ENCODE assay signal across 12 cellular contexts in genomic region chr1:91744973-91745648, GRCh38.
DNase-seq lines count a peak whose midpoint lies in the region; ATAC-seq and TF ChIP-seq lines count a peak whose summit lies in the region.
"Had no signal": no experiment of that assay in that cellular context is flagged by ENCODE, and none has a peak within 500 bp of the region (broad histone marks: within the 10 kb centered on the region; RNA-seq: fewer than 3 reads in every experiment).

No MANE protein-coding gene starts in this region.

- CTCF ChIA-PET in activated CD4-positive, alpha-beta memory T cell treated with anti-CD3 and anti-CD28 coated beads for 36 hours (lab: Charles Lee): no interaction called here

- ATAC-seq in left ventricle myocardium superior (peak; percentile 90), psoas muscle (peak; percentile 72 to 87 (median 84)), GM21576 (IDR thresholded peaks at IDR 0.05; ENCODE audit: unreplicated experiment) (no peak)
- ATAC-seq: activated CD4-positive, CD25-positive, alpha-beta regulatory T cell treated with anti-CD3 and anti-CD28 coated beads, Interleukin-2, amount 50 U/mL, for 24 hours had no signal

- no peak overlapping the region for H3K4me3 Mint-ChIP-seq in activated CD4-positive, alpha-beta memory T cell treated with anti-CD3 and anti-CD28 coated beads for 36 hours
- H3K4me3 Mint-ChIP-seq: CD4-positive, CD25-positive, alpha-beta regulatory T cell had no signal

- intact Hi-C loops in ascending aorta (cut with DNase I): loop anchor here (5.0 kb wide), 2 partner anchors 37 to 178 kb away; no protein-coding TSS in a partner anchor
- intact Hi-C loops in left ventricle myocardium superior (cut with micrococcal nuclease): no loop called here
- intact Hi-C loops in psoas muscle (cut with DNase I): no loop called here
- intact Hi-C loops in colonic mucosa (cut with DNase I): no loop called here
- intact Hi-C loops in activated CD4-positive, alpha-beta memory T cell treated with anti-CD3 and anti-CD28 coated beads for 36 hours (cut with micrococcal nuclease): no loop called here

- H3K4me1 ChIP-seq in ascending aorta (peaks cover 3 to 41% of the 10 kb centered on the region in 2 donors), psoas muscle (peaks cover 33% of the 10 kb centered on the region), colonic mucosa (no peaks in the 10 kb centered on the region)

- TF ChIP-seq CTCF in ascending aorta (IDR thresholded peaks at IDR 0.05) (no peak), psoas muscle (IDR thresholded peaks at IDR 0.05) (peak; percentile 25), colonic mucosa (IDR thresholded peaks at IDR 0.05) (no peak)

- POLR2A ChIA-PET in activated CD4-positive, alpha-beta memory T cell treated with anti-CD3 and anti-CD28 coated beads for 36 hours (lab: Charles Lee): no interaction called here

- H3K27me3 ChIP-seq in ascending aorta (no peaks in the 10 kb centered on the region), psoas muscle (ENCODE audit: insufficient read depth in 3 of 3, low read length in 2 of 3) (no peaks in the 10 kb centered on the region), colonic mucosa (no peaks in the 10 kb centered on the region)
- H3K27me3 ChIP-seq: spleen had no signal

- H3K9me3 Mint-ChIP-seq in activated CD4-positive, alpha-beta memory T cell treated with anti-CD3 and anti-CD28 coated beads for 36 hours: peaks cover 17% of the 10 kb centered on the region

- H3K9me3 ChIP-seq in ascending aorta (no peaks in the 10 kb centered on the region), psoas muscle (no peaks in the 10 kb centered on the region), colonic mucosa (no peaks in the 10 kb centered on the region)

- no peak overlapping the region for H3K9ac ChIP-seq in colonic mucosa (ENCODE audit: low read depth in 2 of 2, low read length in 2 of 2)

- H3K4me3 ChIP-seq in ascending aorta: no peak overlapping the region
- H3K4me3 ChIP-seq in psoas muscle: no peak overlapping the region
- H3K4me3 ChIP-seq in colonic mucosa: no peak overlapping the region
- H3K4me3 ChIP-seq: spleen had no signal

- H3K27me3 Mint-ChIP-seq in activated CD4-positive, alpha-beta memory T cell treated with anti-CD3 and anti-CD28 coated beads for 36 hours: no peaks in the 10 kb centered on the region
- H3K27me3 Mint-ChIP-seq: CD4-positive, CD25-positive, alpha-beta regulatory T cell had no signal

- DNase-seq in DMS79 (lab: John Stamatoyannopoulos, UW) (peak; percentile 52), ascending aorta (ENCODE audit: low spot score in 2 of 2) (peak in 1 of 2 donors; percentile 75), left ventricle myocardium superior (peak; percentile 58), psoas muscle (peak; percentile 60 to 75), colonic mucosa (no peak), NCI-H2227 (lab: John Stamatoyannopoulos, UW; ENCODE audit: unreplicated experiment) (no peak)
- no peak for DNase-seq in activated CD4-positive, alpha-beta memory T cell treated with anti-CD3 and anti-CD28 coated beads for 36 hours
- DNase-seq: activated naive CD4-positive, alpha-beta T cell treated with Interleukin-2 at 50 U/mL for 16 hours; CD4-positive, CD25-positive, alpha-beta regulatory T cell; spleen had no signal

- peaks cover 35% of the 10 kb centered on the region for H3K36me3 Mint-ChIP-seq in activated CD4-positive, alpha-beta memory T cell treated with anti-CD3 and anti-CD28 coated beads for 36 hours

- H3K27ac ChIP-seq in ascending aorta: peak overlapping the region; percentile 2 to 33
- peak overlapping the region; percentile 21 for H3K27ac ChIP-seq in psoas muscle
- no peak overlapping the region for H3K27ac ChIP-seq in colonic mucosa

- H3K4me1 Mint-ChIP-seq in activated CD4-positive, alpha-beta memory T cell treated with anti-CD3 and anti-CD28 coated beads for 36 hours (ENCODE audit: low read depth): peaks cover 8% of the 10 kb centered on the region

- H3K27ac Mint-ChIP-seq in activated CD4-positive, alpha-beta memory T cell treated with anti-CD3 and anti-CD28 coated beads for 36 hours: no peak overlapping the region
- H3K27ac Mint-ChIP-seq: CD4-positive, CD25-positive, alpha-beta regulatory T cell had no signal

- H3K36me3 ChIP-seq in ascending aorta (no peaks in the 10 kb centered on the region), psoas muscle (ENCODE audit: insufficient read depth in 1 of 2, low read depth in 1 of 2) (no peaks in the 10 kb centered on the region), colonic mucosa (no peaks in the 10 kb centered on the region)

- WGBS in psoas muscle, 3 donors: 11 to 19% (median 17%) methylated on average over 6 of the region's 6 CpGs

Comparison
In these comparisons a context has a peak if more than half of its experiments do, and no peak if none do; other contexts are left out.
1. DNase-seq: peak in DMS79 (single experiment), left ventricle myocardium superior (single experiment) and psoas muscle (2 of 2); none in colonic mucosa (single experiment), activated CD4-positive, alpha-beta memory T cell treated with anti-CD3 and anti-CD28 coated beads for 36 hours (single experiment) and NCI-H2227 (single experiment).